Comparison of ENCODE assay signal across 9 cellular contexts in the genomic region with DNA sequence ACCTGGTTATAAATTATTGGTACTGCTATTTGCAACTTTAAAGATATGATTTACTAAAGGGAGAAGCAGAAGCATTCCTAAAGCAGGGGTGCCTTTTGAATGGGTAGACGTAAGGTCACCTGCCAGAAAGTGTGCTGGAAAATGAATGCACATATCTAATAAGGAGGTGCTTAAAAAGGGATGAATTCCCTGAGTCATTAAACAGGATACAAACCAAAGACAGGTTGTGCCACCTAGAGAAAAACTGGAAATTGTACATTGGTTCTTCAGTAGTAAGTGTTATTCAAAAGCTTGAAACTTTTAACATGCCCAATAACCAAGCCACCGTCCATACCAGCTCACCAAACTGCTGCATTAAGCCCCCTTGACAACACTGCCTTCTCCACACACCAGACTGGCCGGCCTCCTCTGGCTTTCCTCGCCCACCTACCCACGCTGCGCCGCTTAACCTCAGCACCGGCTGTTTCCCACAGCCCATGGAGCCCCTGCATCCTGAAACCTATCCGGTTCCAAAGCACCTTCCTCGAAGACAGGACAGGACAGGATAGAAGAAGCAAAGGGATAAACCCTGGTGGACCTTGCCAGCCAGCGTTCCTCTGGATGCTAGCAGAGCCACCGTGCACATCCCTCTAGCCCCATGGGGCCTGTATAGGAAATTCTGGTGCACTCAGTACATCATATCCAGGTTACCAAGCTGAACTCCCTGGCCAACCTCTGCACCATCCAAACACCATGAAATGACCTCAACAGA.
DNase-seq lines count a peak whose midpoint lies in the region; ATAC-seq and TF ChIP-seq lines count a peak whose summit lies in the region.
"Had no signal": no experiment of that assay in that cellular context is flagged by ENCODE, and none has a peak within 500 bp of the region (broad histone marks: within the 10 kb centered on the region; RNA-seq: fewer than 3 reads in every experiment).

No MANE protein-coding gene starts in this region.

- H3K9me3 ChIP-seq in SK-N-MC (ENCODE audit: low read depth, low read length) (no peaks in the 10 kb centered on the region), gastroesophageal sphincter (no peaks in the 10 kb centered on the region)

- no peak for TF ChIP-seq CTCF in gastroesophageal sphincter (IDR thresholded peaks at IDR 0.05)

- H3K27me3 ChIP-seq in gastroesophageal sphincter, result peaks cover 7% of the 10 kb centered on the region

- no peak overlapping the region for H3K27ac ChIP-seq in SK-N-MC
- peak overlapping the region in 3 of 4 donors; percentile 84 to 92 (median 89) for H3K27ac ChIP-seq in gastroesophageal sphincter
- H3K27ac ChIP-seq: 22Rv1 had no signal

- no peak overlapping the region for H3K9ac ChIP-seq in SK-N-MC (ENCODE audit: insufficient read length)

- no peak for TF ChIP-seq EP300 in gastroesophageal sphincter (IDR thresholded peaks at IDR 0.05)

- peaks cover 0 to 28% (median 0%) of the 10 kb centered on the region in 3 donors for H3K4me1 ChIP-seq in gastroesophageal sphincter

- WGBS in gastroesophageal sphincter (ENCODE audit: low coverage in 1 of 2), 2 donors, result 35 to 73% methylated on average over 2 to 8 of the region's 12 CpGs

- ATAC-seq in gastroesophageal sphincter, result no peak
- ATAC-seq in sciatic nerve, result peak; percentile 48

- intact Hi-C loops in sciatic nerve (cut with DNase I), result no loop called here

- H3K4me3 ChIP-seq in SK-N-MC, result peak overlapping the region; percentile 73; the same call in 1 of the 2 replicates
- H3K4me3 ChIP-seq in gastroesophageal sphincter, result peak overlapping the region; percentile 77 to 97

- no peaks in the 10 kb centered on the region for H3K36me3 ChIP-seq in SK-N-MC (ENCODE audit: insufficient read depth, low read length)
- no peaks in the 10 kb centered on the region for H3K36me3 ChIP-seq in gastroesophageal sphincter

- peak; percentile 33 for DNase-seq in DMS 273 (lab: John Stamatoyannopoulos, UW; ENCODE audit: unreplicated experiment)
- no peak for DNase-seq in DMS 273 treated with DMSO at 0.1 percent for 48 hours (lab: John Stamatoyannopoulos, UW)
- no peak for DNase-seq in SK-N-MC (ENCODE audit: low read depth, low spot score)
- DNase-seq in sciatic nerve (ENCODE audit: low spot score), result no peak
- no peak for DNase-seq in erythroblast (lab: John Stamatoyannopoulos, UW)
- no peak for DNase-seq in NCI-H2171 treated with DMSO at 0.1 percent for 48 hours (lab: John Stamatoyannopoulos, UW)
- DNase-seq in AG08396 (ENCODE audit: low spot score), result no peak

- TF ChIP-seq POLR2A in gastroesophageal sphincter (IDR thresholded peaks at IDR 0.05) (no peak), erythroblast (IDR thresholded peaks at IDR 0.05; ENCODE audit: low read length) (no peak)
